Comparison of ENCODE assay signal across 1 cellular context in the genomic region with DNA sequence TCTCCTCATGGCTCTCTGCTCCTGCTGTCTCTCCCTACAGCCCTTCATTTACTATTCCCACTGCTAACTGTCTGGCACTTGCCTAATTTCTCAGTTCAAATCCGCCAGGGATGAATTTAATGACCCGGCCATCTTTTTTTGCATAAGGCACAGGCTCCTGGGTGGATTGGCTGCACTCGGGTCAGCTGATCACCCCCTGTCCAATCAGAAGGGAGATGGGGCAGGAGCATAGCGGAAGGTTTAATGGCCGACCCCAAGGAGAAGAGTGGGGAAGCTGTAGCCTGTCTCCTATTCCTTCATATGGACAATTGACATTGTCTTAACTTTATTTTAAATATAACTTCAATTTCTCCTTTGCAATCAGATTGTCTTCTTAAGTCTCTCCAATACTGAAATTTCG.
TF ChIP-seq lines count a peak whose summit lies in the region.

No MANE protein-coding gene starts in this region.

TF ChIP-seq in GM12878, 131 proteins besides CTCF, POLR2A, EP300 and RAD21 (continued from another document):
- TF ChIP-seq, protein P1, sequence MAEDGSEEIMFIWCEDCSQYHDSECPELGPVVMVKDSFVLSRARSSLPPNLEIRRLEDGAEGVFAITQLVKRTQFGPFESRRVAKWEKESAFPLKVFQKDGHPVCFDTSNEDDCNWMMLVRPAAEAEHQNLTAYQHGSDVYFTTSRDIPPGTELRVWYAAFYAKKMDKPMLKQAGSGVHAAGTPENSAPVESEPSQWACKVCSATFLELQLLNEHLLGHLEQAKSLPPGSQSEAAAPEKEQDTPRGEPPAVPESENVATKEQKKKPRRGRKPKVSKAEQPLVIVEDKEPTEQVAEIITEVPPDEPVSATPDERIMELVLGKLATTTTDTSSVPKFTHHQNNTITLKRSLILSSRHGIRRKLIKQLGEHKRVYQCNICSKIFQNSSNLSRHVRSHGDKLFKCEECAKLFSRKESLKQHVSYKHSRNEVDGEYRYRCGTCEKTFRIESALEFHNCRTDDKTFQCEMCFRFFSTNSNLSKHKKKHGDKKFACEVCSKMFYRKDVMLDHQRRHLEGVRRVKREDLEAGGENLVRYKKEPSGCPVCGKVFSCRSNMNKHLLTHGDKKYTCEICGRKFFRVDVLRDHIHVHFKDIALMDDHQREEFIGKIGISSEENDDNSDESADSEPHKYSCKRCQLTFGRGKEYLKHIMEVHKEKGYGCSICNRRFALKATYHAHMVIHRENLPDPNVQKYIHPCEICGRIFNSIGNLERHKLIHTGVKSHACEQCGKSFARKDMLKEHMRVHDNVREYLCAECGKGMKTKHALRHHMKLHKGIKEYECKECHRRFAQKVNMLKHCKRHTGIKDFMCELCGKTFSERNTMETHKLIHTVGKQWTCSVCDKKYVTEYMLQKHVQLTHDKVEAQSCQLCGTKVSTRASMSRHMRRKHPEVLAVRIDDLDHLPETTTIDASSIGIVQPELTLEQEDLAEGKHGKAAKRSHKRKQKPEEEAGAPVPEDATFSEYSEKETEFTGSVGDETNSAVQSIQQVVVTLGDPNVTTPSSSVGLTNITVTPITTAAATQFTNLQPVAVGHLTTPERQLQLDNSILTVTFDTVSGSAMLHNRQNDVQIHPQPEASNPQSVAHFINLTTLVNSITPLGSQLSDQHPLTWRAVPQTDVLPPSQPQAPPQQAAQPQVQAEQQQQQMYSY (CRISPR knock-in tag; IDR thresholded peaks at IDR 0.05), result no peak
- TF ChIP-seq MTA2 (IDR thresholded peaks at IDR 0.05; ENCODE audit: low read depth) (no peak), ZBED1 (IDR thresholded peaks at IDR 0.05; ENCODE audit: borderline replicate concordance) (no peak)
TF ChIP-seq in GM12878: peak in this region for 2.
